18 cellular contexts compared by ENCODE assay signal in genomic region chr9:126683698-126684044, GRCh38.
"Had no signal": no experiment of that assay in that cellular context is flagged by ENCODE, and none has a peak within 500 bp of the region (broad histone marks: within the 10 kb centered on the region; RNA-seq: fewer than 3 reads in every experiment).

No MANE protein-coding gene starts in this region.

- H3K27ac ChIP-seq: body of pancreas, esophagus muscularis mucosa, foreskin keratinocyte, heart left ventricle, left ventricle myocardium inferior, neutrophil, right atrium auricular region, tibial artery, vagina had no signal

- H3K9me3 Mint-ChIP-seq: activated T-cell treated with anti-CD3 and anti-CD28 coated beads, Interleukin-2, amount 50 U/mL, for 4 hours; stimulated activated memory B cell treated with anti-CD40 and anti-IgM and Interleukin-4, amounts not matched to agents 10 μg/mL and 1 μg/mL and 100 μg/mL, for 72 hours had no signal

- ATAC-seq: activated CD4-positive, CD25-positive, alpha-beta regulatory T cell treated with anti-CD3 and anti-CD28 coated beads, Interleukin-2, amount 50 U/mL, for 24 hours; activated CD8-positive, alpha-beta memory T cell treated with anti-CD3 and anti-CD28 coated beads, Interleukin-2, amount 10 ng/mL, durations not matched to agents 7 days and 5 days; body of pancreas; stimulated activated memory B cell treated with anti-CD40 and anti-IgM and Interleukin-4, amounts not matched to agents 10 μg/mL and 1 μg/mL and 100 μg/mL, for 72 hours had no signal

- H3K4me1 Mint-ChIP-seq: stimulated activated memory B cell treated with anti-CD40 and anti-IgM and Interleukin-4, amounts not matched to agents 10 μg/mL and 1 μg/mL and 100 μg/mL, for 72 hours had no signal

- DNase-seq: activated CD8-positive, alpha-beta memory T cell treated with anti-CD3 and anti-CD28 coated beads, Interleukin-2, amount 10 ng/mL, durations not matched to agents 7 days and 5 days; activated naive CD4-positive, alpha-beta T cell; activated T-cell treated with anti-CD3 and anti-CD28 coated beads, Interleukin-2, amount 50 U/mL, for 4 hours; body of pancreas; dermis blood vessel endothelial cell; islet precursor cell; mesenchymal stem cell; T-helper 2 cell; tibial artery had no signal

- H3K27me3 ChIP-seq: foreskin keratinocyte had no signal

- H3K27ac Mint-ChIP-seq: activated CD8-positive, alpha-beta memory T cell treated with anti-CD3 and anti-CD28 coated beads, Interleukin-2, amount 10 ng/mL, durations not matched to agents 7 days and 5 days; stimulated activated memory B cell treated with anti-CD40 and anti-IgM and Interleukin-4, amounts not matched to agents 10 μg/mL and 1 μg/mL and 100 μg/mL, for 72 hours had no signal

- H3K36me3 Mint-ChIP-seq: activated CD8-positive, alpha-beta memory T cell treated with anti-CD3 and anti-CD28 coated beads, Interleukin-2, amount 10 ng/mL, durations not matched to agents 7 days and 5 days; stimulated activated memory B cell treated with anti-CD40 and anti-IgM and Interleukin-4, amounts not matched to agents 10 μg/mL and 1 μg/mL and 100 μg/mL, for 72 hours had no signal

- H3K4me3 ChIP-seq: body of pancreas had no signal

- H3K9me3 ChIP-seq: body of pancreas, esophagus muscularis mucosa, heart left ventricle, left ventricle myocardium inferior, neutrophil, right atrium auricular region, tibial artery, vagina had no signal

- H3K4me3 Mint-ChIP-seq: activated CD8-positive, alpha-beta memory T cell treated with anti-CD3 and anti-CD28 coated beads, Interleukin-2, amount 10 ng/mL, durations not matched to agents 7 days and 5 days; activated T-cell treated with anti-CD3 and anti-CD28 coated beads, Interleukin-2, amount 50 U/mL, for 4 hours; stimulated activated memory B cell treated with anti-CD40 and anti-IgM and Interleukin-4, amounts not matched to agents 10 μg/mL and 1 μg/mL and 100 μg/mL, for 72 hours had no signal

- H3K36me3 ChIP-seq: esophagus muscularis mucosa, heart left ventricle, left ventricle myocardium inferior, neutrophil, right atrium auricular region, tibial artery, vagina had no signal
